Comparison of ENCODE assay signal across 9 cellular contexts in the genomic region with DNA sequence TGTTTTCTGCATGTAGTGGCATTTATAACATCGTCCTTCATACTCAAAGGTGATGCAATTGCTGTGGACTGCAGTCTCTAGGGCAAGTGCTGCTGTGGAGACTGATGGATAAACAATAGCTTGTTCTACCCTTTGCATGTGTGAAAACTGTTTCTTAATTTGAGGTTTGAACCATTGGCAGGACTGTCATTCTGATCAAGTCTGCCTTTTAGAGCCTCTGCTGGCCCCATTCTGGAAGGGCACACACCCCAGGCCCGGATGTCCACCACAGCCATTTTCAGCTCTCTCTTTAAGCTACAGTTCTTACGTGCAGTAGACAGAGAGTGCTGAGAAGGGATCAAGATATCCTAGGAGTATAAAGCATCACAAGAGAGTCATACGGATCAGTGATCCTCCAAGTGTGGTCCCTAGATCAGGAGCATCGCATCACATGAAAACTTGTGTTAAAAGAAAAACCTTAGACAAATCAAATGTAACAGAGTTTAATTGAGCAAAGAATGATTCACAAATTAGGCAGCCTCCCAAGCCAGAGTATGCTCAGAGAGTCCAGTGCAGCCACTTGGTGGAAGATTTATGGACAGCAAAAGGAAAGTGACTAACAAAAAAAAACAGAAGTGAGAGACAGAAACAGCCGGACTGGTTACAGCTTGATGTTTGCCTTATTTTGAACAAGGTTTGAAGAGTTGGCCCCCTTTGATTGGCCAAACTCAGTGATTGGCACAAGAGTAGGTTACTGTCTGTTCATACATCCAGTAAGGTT. TPM values are rescaled to one million over a fixed set of nuclear protein-coding genes. Genes with fewer than 3 reads are reported as not detected.
DNase-seq lines count a peak whose midpoint lies in the region; ATAC-seq, FAIRE-seq and TF ChIP-seq lines count a peak whose summit lies in the region.
"Had no signal": no experiment of that assay in that cellular context is flagged by ENCODE, and none has a peak within 500 bp of the region (broad histone marks: within the 10 kb centered on the region; RNA-seq: fewer than 3 reads in every experiment).

No MANE protein-coding gene starts in this region.

- intact Hi-C loops in lower leg skin (cut with DNase I; ENCODE audit: low total_unique reads), result no loop called here
- intact Hi-C loops in activated T-helper 2 cell treated with anti-CD3 and anti-CD28 coated beads, Interferon-gamma antibody, Interleukin-2, Interleukin-4, amounts not matched to agents 10 μg/mL and 5 μg/mL and 100 μg/mL, durations not matched to agents 14 hours and 24 hours and 36 hours (cut with micrococcal nuclease), result no loop called here

- no peak overlapping the region for H3K4me3 ChIP-seq in bronchial epithelial cell (ENCODE audit: low read depth, low read length)
- H3K4me3 ChIP-seq in lower leg skin (ENCODE audit: low read depth, poor library complexity, severe bottlenecking), result no peak overlapping the region

- peaks cover 10% of the 10 kb centered on the region for H3K4me1 Mint-ChIP-seq in activated T-helper 2 cell treated with anti-CD3 and anti-CD28 coated beads, Interferon-gamma antibody, Interleukin-2, Interleukin-4, amounts not matched to agents 10 μg/mL and 5 μg/mL and 100 μg/mL, durations not matched to agents 14 hours and 24 hours and 36 hours (ENCODE audit: low read depth)

- no peak for FAIRE-seq in bronchial epithelial cell (lab: Jason Lieb, UNC)

- no peak for TF ChIP-seq POLR2A in lower leg skin (IDR thresholded peaks at IDR 0.05)

- no peaks in the 10 kb centered on the region for H3K9me3 Mint-ChIP-seq in activated T-helper 2 cell treated with anti-CD3 and anti-CD28 coated beads, Interferon-gamma antibody, Interleukin-2, Interleukin-4, amounts not matched to agents 10 μg/mL and 5 μg/mL and 100 μg/mL, durations not matched to agents 14 hours and 24 hours and 36 hours
- H3K9me3 Mint-ChIP-seq: stimulated activated naive CD8-positive, alpha-beta T cell treated with anti-CD3 and anti-CD28 coated beads, Interleukin-15, Interleukin-2, amounts not matched to agents 100 ng/mL and 50 ng/mL, for 24 hours had no signal

- DNase-seq in AG20443 (ENCODE audit: low spot score) (peak; percentile 54), bronchial epithelial cell (ENCODE audit: low read depth) (peak; percentile 54), midbrain (lab: John Stamatoyannopoulos, UW) (peak; percentile 68), NCI-H128 (lab: John Stamatoyannopoulos, UW; ENCODE audit: unreplicated experiment) (no peak), lower leg skin (ENCODE audit: low spot score in 2 of 2) (no peak)
- DNase-seq in activated T-helper 2 cell treated with anti-CD3 and anti-CD28 coated beads, Interferon-gamma antibody, Interleukin-2, Interleukin-4, amounts not matched to agents 10 μg/mL and 5 μg/mL and 100 μg/mL, durations not matched to agents 14 hours and 24 hours and 36 hours (ENCODE audit: low spot score), result no peak

- no peaks in the 10 kb centered on the region for H3K36me3 Mint-ChIP-seq in activated T-helper 2 cell treated with anti-CD3 and anti-CD28 coated beads, Interferon-gamma antibody, Interleukin-2, Interleukin-4, amounts not matched to agents 10 μg/mL and 5 μg/mL and 100 μg/mL, durations not matched to agents 14 hours and 24 hours and 36 hours (ENCODE audit: low read depth)

- H3K27me3 ChIP-seq in bronchial epithelial cell (ENCODE audit: control insufficient read depth, insufficient read depth, low read length), result no peaks in the 10 kb centered on the region

- no peaks in the 10 kb centered on the region for H3K36me3 ChIP-seq in bronchial epithelial cell (ENCODE audit: control insufficient read depth, insufficient read depth, low read length)

- WGBS in lower leg skin, 2 donors, result 53 to 55% methylated on average over 6 of the region's 6 CpGs

- H3K27me3 Mint-ChIP-seq in activated T-helper 2 cell treated with anti-CD3 and anti-CD28 coated beads, Interferon-gamma antibody, Interleukin-2, Interleukin-4, amounts not matched to agents 10 μg/mL and 5 μg/mL and 100 μg/mL, durations not matched to agents 14 hours and 24 hours and 36 hours (ENCODE audit: low read depth), result peaks cover 24% of the 10 kb centered on the region

- no peak for TF ChIP-seq CTCF in bronchial epithelial cell (IDR thresholded peaks at IDR 0.05; ENCODE audit: insufficient read depth, low read length, severe bottlenecking)
- no peak for TF ChIP-seq CTCF in lower leg skin (IDR thresholded peaks at IDR 0.05)

- ATAC-seq in GM21528 (IDR thresholded peaks at IDR 0.05; ENCODE audit: low FRiP score, unreplicated experiment) (peak; percentile 67), HG03575 (IDR thresholded peaks at IDR 0.05; ENCODE audit: extremely low read depth, insufficient number of reproducible peaks, low FRiP score, unreplicated experiment) (peak; percentile 38)

- no peak overlapping the region for H3K4me3 Mint-ChIP-seq in activated T-helper 2 cell treated with anti-CD3 and anti-CD28 coated beads, Interferon-gamma antibody, Interleukin-2, Interleukin-4, amounts not matched to agents 10 μg/mL and 5 μg/mL and 100 μg/mL, durations not matched to agents 14 hours and 24 hours and 36 hours (ENCODE audit: low read depth)
- H3K4me3 Mint-ChIP-seq: stimulated activated naive CD8-positive, alpha-beta T cell treated with anti-CD3 and anti-CD28 coated beads, Interleukin-15, Interleukin-2, amounts not matched to agents 100 ng/mL and 50 ng/mL, for 24 hours had no signal

- H3K27ac Mint-ChIP-seq in activated T-helper 2 cell treated with anti-CD3 and anti-CD28 coated beads, Interferon-gamma antibody, Interleukin-2, Interleukin-4, amounts not matched to agents 10 μg/mL and 5 μg/mL and 100 μg/mL, durations not matched to agents 14 hours and 24 hours and 36 hours, result no peak overlapping the region
- H3K27ac Mint-ChIP-seq: stimulated activated naive CD8-positive, alpha-beta T cell treated with anti-CD3 and anti-CD28 coated beads, Interleukin-15, Interleukin-2, amounts not matched to agents 100 ng/mL and 50 ng/mL, for 24 hours had no signal

RNA-seq across cellular contexts. Expression of a gene that starts 52.0 kb away (rescaled TPM):
- total RNA-seq in bronchial epithelial cell, result 1.3 and 3.1 TPM in 2 replicates
- total RNA-seq in lower leg skin, result 1 to 10 TPM in 3 of 4 donors, under 1 TPM in 1; 0.59 to 3.2 (median 2.0) TPM
- 0.02 and 0.05 TPM in 2 replicates for total RNA-seq in activated T-helper 2 cell treated with anti-CD3 and anti-CD28 coated beads, Interferon-gamma antibody, Interleukin-2, Interleukin-4, amounts not matched to agents 10 μg/mL and 5 μg/mL and 100 μg/mL, durations not matched to agents 14 hours and 24 hours and 36 hours

Comparison
In these comparisons a context has a peak if more than half of its experiments do, and no peak if none do; other contexts are left out.
1. DNase-seq: peak in AG20443 (single experiment), bronchial epithelial cell (single experiment) and midbrain (single experiment); none in NCI-H128 (single experiment), lower leg skin (0 of 2) and activated T-helper 2 cell treated with anti-CD3 and anti-CD28 coated beads, Interferon-gamma antibody, Interleukin-2, Interleukin-4, amounts not matched to agents 10 μg/mL and 5 μg/mL and 100 μg/mL, durations not matched to agents 14 hours and 24 hours and 36 hours (single experiment).